ENCODE assay signal across 23 cellular contexts in the genomic region with DNA sequence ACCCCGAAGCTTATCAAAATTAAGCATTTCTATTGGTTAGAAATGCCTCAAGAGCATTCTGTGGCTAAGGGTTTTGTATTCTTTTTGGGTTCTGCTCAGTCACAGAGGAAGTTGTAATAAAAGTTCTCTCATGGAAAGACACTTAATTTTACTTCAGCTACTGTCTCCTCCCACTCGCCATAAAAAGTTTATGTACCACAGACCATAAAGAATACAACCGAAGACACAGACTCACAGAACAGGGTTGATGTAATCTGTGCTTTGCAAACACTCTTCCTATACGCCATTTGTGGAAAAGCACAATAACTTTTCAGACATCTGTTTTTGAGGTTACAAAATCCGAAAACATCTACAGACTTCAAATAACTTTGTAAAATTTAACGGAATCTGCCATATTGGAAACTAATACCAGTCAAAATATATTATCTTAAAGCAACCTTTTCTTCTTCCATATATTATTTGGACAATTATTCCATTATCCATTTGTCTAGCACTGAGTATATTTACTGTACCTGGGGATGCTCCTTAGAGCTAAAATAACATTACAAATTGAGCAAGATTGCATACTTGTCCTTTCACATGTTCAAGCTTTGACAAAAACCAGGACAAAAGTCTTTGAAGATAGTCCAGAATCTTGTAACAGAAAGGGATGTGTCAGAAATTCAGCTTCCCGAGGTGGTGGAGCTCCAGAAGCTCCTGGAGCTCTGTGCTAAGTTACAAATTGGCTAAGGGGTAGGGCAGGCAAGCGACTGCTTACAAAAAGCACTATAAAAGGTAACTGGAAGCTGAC.
"Had no signal": no experiment of that assay in that cellular context is flagged by ENCODE, and none has a peak within 500 bp of the region (broad histone marks: within the 10 kb centered on the region; RNA-seq: fewer than 3 reads in every experiment).

No MANE protein-coding gene starts in this region.

- H3K9ac ChIP-seq: neural progenitor cell had no signal

- H3K4me2 ChIP-seq: neural progenitor cell had no signal

- DNase-seq: activated CD4-positive, alpha-beta T cell treated with anti-CD3 and anti-CD28 coated beads for 36 hours; activated CD4-positive, CD25-positive, alpha-beta regulatory T cell; activated CD8-positive, alpha-beta memory T cell treated with anti-CD3 and anti-CD28 coated beads, Interleukin-2, amount 10 ng/mL, durations not matched to agents 7 days and 5 days; activated CD8-positive, alpha-beta T cell treated with anti-CD3 and anti-CD28 coated beads, Interleukin-2, amount 10 ng/mL, durations not matched to agents 7 days and 5 days; activated naive CD8-positive, alpha-beta T cell treated with anti-CD3 and anti-CD28 coated beads, Interleukin-2, amount 50 U/mL, for 24 hours; activated T-cell treated with anti-CD3 and anti-CD28 coated beads, Interleukin-2, amount 50 U/mL, for 48 hours; amygdala; central memory CD4-positive, alpha-beta T cell; foreskin melanocyte; mammary epithelial cell; naive thymus-derived CD8-positive, alpha-beta T cell; occipital lobe; retina; stimulated activated CD4-positive, alpha-beta T cell treated with anti-CD3 and anti-CD28 coated beads, Interleukin-15, amount 100 ng/mL, for 24 hours; stimulated activated CD4-positive, alpha-beta T cell treated with anti-CD3 and anti-CD28 coated beads, Interleukin-2, amount 100 ng/mL, for 24 hours; stimulated activated naive B cell treated with anti-CD40 and anti-IgM and Interleukin-4, amounts not matched to agents 10 μg/mL and 1 μg/mL and 100 μg/mL, for 72 hours; T-helper 1 cell; tibial artery had no signal

- H3K9me3 ChIP-seq: esophagus muscularis mucosa, suprapubic skin, tibial artery had no signal

- H3K27me3 ChIP-seq: esophagus muscularis mucosa, neural progenitor cell, suprapubic skin, tibial artery had no signal

- H3K36me3 ChIP-seq: esophagus muscularis mucosa, neural progenitor cell, suprapubic skin, tibial artery had no signal

- FAIRE-seq: islet of Langerhans had no signal

- H3K27ac ChIP-seq: esophagus muscularis mucosa, neural progenitor cell, suprapubic skin, tibial artery had no signal

- H3K4me3 ChIP-seq: esophagus muscularis mucosa, neural progenitor cell, suprapubic skin, tibial artery had no signal

- H3K4me1 ChIP-seq: neural progenitor cell, suprapubic skin had no signal

- ATAC-seq: activated CD4-positive, alpha-beta T cell treated with anti-CD3 and anti-CD28 coated beads for 36 hours; activated CD8-positive, alpha-beta memory T cell treated with anti-CD3 and anti-CD28 coated beads, Interleukin-2, amount 10 ng/mL, durations not matched to agents 7 days and 5 days; activated CD8-positive, alpha-beta T cell treated with anti-CD3 and anti-CD28 coated beads, Interleukin-2, amount 10 ng/mL, durations not matched to agents 7 days and 5 days; activated naive CD8-positive, alpha-beta T cell treated with anti-CD3 and anti-CD28 coated beads, Interleukin-2, amount 50 U/mL, for 24 hours; sciatic nerve had no signal

- H2AFZ ChIP-seq: neural progenitor cell had no signal
